ENCODE assay signal across 1 cellular context in the genomic region with DNA sequence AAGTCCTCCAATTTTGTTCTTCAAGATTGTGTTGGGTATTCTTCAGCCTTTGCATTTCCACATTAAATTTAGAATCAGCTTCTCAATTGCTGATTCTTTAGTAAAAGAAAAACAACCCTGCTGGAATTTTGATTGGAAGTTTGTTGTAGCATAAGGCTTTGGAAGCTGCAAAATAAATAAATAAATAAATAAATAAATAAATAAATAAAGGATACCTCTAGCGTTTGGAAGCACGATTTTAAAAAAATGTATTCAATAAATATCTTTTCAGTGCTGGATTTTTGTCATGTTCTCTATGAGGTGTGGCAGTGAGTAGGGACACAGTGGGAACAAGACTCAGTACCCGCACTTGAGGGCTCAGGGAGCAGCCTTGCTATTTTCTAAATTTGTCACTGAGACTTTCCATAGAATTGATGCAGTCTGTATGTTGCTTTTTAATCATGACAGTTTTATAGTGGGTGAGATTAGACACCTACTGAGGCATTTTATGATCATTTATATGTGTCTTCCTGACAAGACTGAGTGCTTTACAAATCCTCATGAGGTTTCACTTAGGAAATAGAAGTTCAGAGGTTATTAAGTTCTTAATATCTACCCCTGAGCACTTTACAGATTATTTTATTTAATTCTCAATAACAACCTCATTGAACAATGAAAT.
TF ChIP-seq lines count a peak whose summit lies in the region.

No MANE protein-coding gene starts in this region.

TF ChIP-seq in HEK293, 187 proteins besides CTCF, POLR2A, EP300 and RAD21 (continued from another document and continues in another):
- TF ChIP-seq, protein P1, sequence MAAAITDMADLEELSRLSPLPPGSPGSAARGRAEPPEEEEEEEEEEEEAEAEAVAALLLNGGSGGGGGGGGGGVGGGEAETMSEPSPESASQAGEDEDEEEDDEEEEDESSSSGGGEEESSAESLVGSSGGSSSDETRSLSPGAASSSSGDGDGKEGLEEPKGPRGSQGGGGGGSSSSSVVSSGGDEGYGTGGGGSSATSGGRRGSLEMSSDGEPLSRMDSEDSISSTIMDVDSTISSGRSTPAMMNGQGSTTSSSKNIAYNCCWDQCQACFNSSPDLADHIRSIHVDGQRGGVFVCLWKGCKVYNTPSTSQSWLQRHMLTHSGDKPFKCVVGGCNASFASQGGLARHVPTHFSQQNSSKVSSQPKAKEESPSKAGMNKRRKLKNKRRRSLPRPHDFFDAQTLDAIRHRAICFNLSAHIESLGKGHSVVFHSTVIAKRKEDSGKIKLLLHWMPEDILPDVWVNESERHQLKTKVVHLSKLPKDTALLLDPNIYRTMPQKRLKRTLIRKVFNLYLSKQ (tag by site-specific recombination; IDR thresholded peaks at IDR 0.05; ENCODE audit: borderline replicate concordance), result 0 out of 2 replicates have a peak, but pooled peaks have one; percentile 74
- TF ChIP-seq ZNF510 (tag by site-specific recombination; IDR thresholded peaks at IDR 0.05; ENCODE audit: insufficient replicate concordance) (peak; percentile 94), OSR2 (tag by site-specific recombination; IDR thresholded peaks at IDR 0.05) (peak; percentile 78), ZNF626 (tag by site-specific recombination; IDR thresholded peaks at IDR 0.05) (no peak), OVOL3 (tag by site-specific recombination; IDR thresholded peaks at IDR 0.05) (peak; percentile 78; the same call in 1 of the 2 replicates), KLF9 (tag by site-specific recombination; IDR thresholded peaks at IDR 0.05; ENCODE audit: low read depth) (no peak), ZNF501 (tag by site-specific recombination; IDR thresholded peaks at IDR 0.05) (peak; percentile 69; the same call in 1 of the 2 replicates), IKZF3 (tag by site-specific recombination; IDR thresholded peaks at IDR 0.05) (peak; percentile 64), ZNF560 (tag by site-specific recombination; IDR thresholded peaks at IDR 0.05; ENCODE audit: borderline replicate concordance) (peak; percentile 62; the same call in 1 of the 2 replicates), SP2 (tag by site-specific recombination; IDR thresholded peaks at IDR 0.05) (no peak), ZNF433 (tag by site-specific recombination; IDR thresholded peaks at IDR 0.05; ENCODE audit: low read depth) (peak; percentile 78; the same call in 1 of the 2 replicates), ZNF530 (tag by site-specific recombination; IDR thresholded peaks at IDR 0.05; ENCODE audit: low read depth) (0 out of 2 replicates have a peak, but pooled peaks have one; percentile 70), ZBTB8A (tag by site-specific recombination; IDR thresholded peaks at IDR 0.05) (peak; percentile 86), ZNF426 (tag by site-specific recombination; IDR thresholded peaks at IDR 0.05) (peak; percentile 98), ZBTB21 (tag by site-specific recombination; IDR thresholded peaks at IDR 0.05) (peak; percentile 34; the same call in 1 of the 2 replicates), ZNF302 (tag by site-specific recombination; IDR thresholded peaks at IDR 0.05; ENCODE audit: low read depth) (0 out of 2 replicates have a peak, but pooled peaks have one; percentile 36), ZNF664 (tag by site-specific recombination; IDR thresholded peaks at IDR 0.05) (peak; percentile 83), BCL11B (tag by site-specific recombination; IDR thresholded peaks at IDR 0.05; ENCODE audit: low read depth) (peak; percentile 47; the same call in 1 of the 2 replicates), ZNF266 (tag by site-specific recombination; IDR thresholded peaks at IDR 0.05; ENCODE audit: low read depth) (peak; percentile 85), ZNF292 (tag by site-specific recombination; IDR thresholded peaks at IDR 0.05; ENCODE audit: borderline replicate concordance, low read depth) (0 out of 2 replicates have a peak, but pooled peaks have one; percentile 26), ZNF791 (tag by site-specific recombination; IDR thresholded peaks at IDR 0.05) (0 out of 2 replicates have a peak, but pooled peaks have one; percentile 25), ZNF202 (tag by site-specific recombination; IDR thresholded peaks at IDR 0.05; ENCODE audit: borderline replicate concordance) (peak; percentile 80), KLF10 (tag by site-specific recombination; IDR thresholded peaks at IDR 0.05) (0 out of 2 replicates have a peak, but pooled peaks have one; percentile 16), FEZF1 (tag by site-specific recombination; IDR thresholded peaks at IDR 0.05) (peak; percentile 61), ZNF629 (tag by site-specific recombination; IDR thresholded peaks at IDR 0.05) (peak; percentile 63; the same call in 1 of the 2 replicates), ZNF341 (tag by site-specific recombination; IDR thresholded peaks at IDR 0.05; ENCODE audit: low read depth) (peak; percentile 39; the same call in 1 of the 2 replicates), ZNF10 (tag by site-specific recombination; IDR thresholded peaks at IDR 0.05) (no peak), HOXA7 (CRISPR knock-in tag; IDR thresholded peaks at IDR 0.05; ENCODE audit: borderline replicate concordance) (no peak), ZFP3 (tag by site-specific recombination; IDR thresholded peaks at IDR 0.05; ENCODE audit: low read depth) (0 out of 2 replicates have a peak, but pooled peaks have one; percentile 47), ZNF561 (tag by site-specific recombination; IDR thresholded peaks at IDR 0.05; ENCODE audit: borderline replicate concordance) (peak; percentile 41; the same call in 1 of the 2 replicates), HOXD13 (CRISPR knock-in tag; IDR thresholded peaks at IDR 0.05; ENCODE audit: borderline replicate concordance) (no peak)
- TF ChIP-seq, protein P2, sequence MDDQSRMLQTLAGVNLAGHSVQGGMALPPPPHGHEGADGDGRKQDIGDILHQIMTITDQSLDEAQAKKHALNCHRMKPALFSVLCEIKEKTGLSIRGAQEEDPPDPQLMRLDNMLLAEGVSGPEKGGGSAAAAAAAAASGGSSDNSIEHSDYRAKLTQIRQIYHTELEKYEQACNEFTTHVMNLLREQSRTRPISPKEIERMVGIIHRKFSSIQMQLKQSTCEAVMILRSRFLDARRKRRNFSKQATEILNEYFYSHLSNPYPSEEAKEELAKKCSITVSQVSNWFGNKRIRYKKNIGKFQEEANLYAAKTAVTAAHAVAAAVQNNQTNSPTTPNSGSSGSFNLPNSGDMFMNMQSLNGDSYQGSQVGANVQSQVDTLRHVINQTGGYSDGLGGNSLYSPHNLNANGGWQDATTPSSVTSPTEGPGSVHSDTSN (CRISPR knock-in tag; IDR thresholded peaks at IDR 0.05), result no peak
- TF ChIP-seq, protein P3, sequence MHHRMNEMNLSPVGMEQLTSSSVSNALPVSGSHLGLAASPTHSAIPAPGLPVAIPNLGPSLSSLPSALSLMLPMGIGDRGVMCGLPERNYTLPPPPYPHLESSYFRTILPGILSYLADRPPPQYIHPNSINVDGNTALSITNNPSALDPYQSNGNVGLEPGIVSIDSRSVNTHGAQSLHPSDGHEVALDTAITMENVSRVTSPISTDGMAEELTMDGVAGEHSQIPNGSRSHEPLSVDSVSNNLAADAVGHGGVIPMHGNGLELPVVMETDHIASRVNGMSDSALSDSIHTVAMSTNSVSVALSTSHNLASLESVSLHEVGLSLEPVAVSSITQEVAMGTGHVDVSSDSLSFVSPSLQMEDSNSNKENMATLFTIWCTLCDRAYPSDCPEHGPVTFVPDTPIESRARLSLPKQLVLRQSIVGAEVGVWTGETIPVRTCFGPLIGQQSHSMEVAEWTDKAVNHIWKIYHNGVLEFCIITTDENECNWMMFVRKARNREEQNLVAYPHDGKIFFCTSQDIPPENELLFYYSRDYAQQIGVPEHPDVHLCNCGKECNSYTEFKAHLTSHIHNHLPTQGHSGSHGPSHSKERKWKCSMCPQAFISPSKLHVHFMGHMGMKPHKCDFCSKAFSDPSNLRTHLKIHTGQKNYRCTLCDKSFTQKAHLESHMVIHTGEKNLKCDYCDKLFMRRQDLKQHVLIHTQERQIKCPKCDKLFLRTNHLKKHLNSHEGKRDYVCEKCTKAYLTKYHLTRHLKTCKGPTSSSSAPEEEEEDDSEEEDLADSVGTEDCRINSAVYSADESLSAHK (tag by site-specific recombination; IDR thresholded peaks at IDR 0.05), result peak; percentile 67; the same call in 1 of the 2 replicates
- TF ChIP-seq, protein P4, sequence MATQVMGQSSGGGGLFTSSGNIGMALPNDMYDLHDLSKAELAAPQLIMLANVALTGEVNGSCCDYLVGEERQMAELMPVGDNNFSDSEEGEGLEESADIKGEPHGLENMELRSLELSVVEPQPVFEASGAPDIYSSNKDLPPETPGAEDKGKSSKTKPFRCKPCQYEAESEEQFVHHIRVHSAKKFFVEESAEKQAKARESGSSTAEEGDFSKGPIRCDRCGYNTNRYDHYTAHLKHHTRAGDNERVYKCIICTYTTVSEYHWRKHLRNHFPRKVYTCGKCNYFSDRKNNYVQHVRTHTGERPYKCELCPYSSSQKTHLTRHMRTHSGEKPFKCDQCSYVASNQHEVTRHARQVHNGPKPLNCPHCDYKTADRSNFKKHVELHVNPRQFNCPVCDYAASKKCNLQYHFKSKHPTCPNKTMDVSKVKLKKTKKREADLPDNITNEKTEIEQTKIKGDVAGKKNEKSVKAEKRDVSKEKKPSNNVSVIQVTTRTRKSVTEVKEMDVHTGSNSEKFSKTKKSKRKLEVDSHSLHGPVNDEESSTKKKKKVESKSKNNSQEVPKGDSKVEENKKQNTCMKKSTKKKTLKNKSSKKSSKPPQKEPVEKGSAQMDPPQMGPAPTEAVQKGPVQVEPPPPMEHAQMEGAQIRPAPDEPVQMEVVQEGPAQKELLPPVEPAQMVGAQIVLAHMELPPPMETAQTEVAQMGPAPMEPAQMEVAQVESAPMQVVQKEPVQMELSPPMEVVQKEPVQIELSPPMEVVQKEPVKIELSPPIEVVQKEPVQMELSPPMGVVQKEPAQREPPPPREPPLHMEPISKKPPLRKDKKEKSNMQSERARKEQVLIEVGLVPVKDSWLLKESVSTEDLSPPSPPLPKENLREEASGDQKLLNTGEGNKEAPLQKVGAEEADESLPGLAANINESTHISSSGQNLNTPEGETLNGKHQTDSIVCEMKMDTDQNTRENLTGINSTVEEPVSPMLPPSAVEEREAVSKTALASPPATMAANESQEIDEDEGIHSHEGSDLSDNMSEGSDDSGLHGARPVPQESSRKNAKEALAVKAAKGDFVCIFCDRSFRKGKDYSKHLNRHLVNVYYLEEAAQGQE (tag by site-specific recombination; IDR thresholded peaks at IDR 0.05), result peak; percentile 80
- TF ChIP-seq, protein P5, sequence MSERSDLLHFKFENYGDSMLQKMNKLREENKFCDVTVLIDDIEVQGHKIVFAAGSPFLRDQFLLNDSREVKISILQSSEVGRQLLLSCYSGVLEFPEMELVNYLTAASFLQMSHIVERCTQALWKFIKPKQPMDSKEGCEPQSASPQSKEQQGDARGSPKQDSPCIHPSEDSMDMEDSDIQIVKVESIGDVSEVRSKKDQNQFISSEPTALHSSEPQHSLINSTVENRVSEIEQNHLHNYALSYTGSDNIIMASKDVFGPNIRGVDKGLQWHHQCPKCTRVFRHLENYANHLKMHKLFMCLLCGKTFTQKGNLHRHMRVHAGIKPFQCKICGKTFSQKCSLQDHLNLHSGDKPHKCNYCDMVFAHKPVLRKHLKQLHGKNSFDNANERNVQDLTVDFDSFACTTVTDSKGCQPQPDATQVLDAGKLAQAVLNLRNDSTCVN (tag by site-specific recombination; optimal IDR thresholded peaks at IDR 0.05), result no peak
- TF ChIP-seq, protein P6, sequence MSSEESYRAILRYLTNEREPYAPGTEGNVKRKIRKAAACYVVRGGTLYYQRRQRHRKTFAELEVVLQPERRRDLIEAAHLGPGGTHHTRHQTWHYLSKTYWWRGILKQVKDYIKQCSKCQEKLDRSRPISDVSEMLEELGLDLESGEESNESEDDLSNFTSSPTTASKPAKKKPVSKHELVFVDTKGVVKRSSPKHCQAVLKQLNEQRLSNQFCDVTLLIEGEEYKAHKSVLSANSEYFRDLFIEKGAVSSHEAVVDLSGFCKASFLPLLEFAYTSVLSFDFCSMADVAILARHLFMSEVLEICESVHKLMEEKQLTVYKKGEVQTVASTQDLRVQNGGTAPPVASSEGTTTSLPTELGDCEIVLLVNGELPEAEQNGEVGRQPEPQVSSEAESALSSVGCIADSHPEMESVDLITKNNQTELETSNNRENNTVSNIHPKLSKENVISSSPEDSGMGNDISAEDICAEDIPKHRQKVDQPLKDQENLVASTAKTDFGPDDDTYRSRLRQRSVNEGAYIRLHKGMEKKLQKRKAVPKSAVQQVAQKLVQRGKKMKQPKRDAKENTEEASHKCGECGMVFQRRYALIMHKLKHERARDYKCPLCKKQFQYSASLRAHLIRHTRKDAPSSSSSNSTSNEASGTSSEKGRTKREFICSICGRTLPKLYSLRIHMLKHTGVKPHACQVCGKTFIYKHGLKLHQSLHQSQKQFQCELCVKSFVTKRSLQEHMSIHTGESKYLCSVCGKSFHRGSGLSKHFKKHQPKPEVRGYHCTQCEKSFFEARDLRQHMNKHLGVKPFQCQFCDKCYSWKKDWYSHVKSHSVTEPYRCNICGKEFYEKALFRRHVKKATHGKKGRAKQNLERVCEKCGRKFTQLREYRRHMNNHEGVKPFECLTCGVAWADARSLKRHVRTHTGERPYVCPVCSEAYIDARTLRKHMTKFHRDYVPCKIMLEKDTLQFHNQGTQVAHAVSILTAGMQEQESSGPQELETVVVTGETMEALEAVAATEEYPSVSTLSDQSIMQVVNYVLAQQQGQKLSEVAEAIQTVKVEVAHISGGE (tag by site-specific recombination; conservative IDR thresholded peaks at IDR 0.05; ENCODE audit: low read depth), result peak; percentile 84
- TF ChIP-seq, protein P7, sequence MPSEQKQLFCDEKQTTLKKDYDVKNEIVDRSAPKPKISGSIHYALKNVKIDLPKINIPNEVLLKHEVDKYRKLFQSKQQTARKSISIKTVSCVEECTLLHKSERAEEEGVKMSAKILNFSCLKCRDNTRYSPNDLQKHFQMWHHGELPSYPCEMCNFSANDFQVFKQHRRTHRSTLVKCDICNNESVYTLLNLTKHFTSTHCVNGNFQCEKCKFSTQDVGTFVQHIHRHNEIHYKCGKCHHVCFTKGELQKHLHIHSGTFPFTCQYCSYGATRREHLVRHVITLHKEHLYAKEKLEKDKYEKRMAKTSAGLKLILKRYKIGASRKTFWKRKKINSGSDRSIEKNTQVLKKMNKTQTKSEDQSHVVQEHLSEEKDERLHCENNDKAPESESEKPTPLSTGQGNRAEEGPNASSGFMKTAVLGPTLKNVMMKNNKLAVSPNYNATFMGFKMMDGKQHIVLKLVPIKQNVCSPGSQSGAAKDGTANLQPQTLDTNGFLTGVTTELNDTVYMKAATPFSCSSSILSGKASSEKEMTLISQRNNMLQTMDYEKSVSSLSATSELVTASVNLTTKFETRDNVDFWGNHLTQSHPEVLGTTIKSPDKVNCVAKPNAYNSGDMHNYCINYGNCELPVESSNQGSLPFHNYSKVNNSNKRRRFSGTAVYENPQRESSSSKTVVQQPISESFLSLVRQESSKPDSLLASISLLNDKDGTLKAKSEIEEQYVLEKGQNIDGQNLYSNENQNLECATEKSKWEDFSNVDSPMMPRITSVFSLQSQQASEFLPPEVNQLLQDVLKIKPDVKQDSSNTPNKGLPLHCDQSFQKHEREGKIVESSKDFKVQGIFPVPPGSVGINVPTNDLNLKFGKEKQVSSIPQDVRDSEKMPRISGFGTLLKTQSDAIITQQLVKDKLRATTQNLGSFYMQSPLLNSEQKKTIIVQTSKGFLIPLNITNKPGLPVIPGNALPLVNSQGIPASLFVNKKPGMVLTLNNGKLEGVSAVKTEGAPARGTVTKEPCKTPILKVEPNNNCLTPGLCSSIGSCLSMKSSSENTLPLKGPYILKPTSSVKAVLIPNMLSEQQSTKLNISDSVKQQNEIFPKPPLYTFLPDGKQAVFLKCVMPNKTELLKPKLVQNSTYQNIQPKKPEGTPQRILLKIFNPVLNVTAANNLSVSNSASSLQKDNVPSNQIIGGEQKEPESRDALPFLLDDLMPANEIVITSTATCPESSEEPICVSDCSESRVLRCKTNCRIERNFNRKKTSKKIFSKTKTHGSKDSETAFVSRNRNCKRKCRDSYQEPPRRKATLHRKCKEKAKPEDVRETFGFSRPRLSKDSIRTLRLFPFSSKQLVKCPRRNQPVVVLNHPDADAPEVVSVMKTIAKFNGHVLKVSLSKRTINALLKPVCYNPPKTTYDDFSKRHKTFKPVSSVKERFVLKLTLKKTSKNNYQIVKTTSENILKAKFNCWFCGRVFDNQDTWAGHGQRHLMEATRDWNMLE (tag by site-specific recombination; conservative IDR thresholded peaks at IDR 0.05; ENCODE audit: low read depth), result peak; percentile 93
